1 cellular context compared by ENCODE assay signal in genomic region chr16:31460582-31461002, GRCh38.
TF ChIP-seq lines count a peak whose summit lies in the region.

No MANE protein-coding gene starts in this region.

TF ChIP-seq in K562, 482 proteins besides CTCF, POLR2A, EP300 and RAD21 (continues in another document):
- TF ChIP-seq ZNF668 (CRISPR knock-in tag; IDR thresholded peaks at IDR 0.05) = no peak
- TF ChIP-seq MECOM (CRISPR knock-in tag; IDR thresholded peaks at IDR 0.05) = no peak
- no peak for TF ChIP-seq TAF7 (tag; IDR thresholded peaks at IDR 0.05)
- TF ChIP-seq YY1 (IDR thresholded peaks at IDR 0.05; ENCODE audit: borderline replicate concordance in 1 of 3, control insufficient read depth in 1 of 3, extremely low read depth in 1 of 3, insufficient read depth in 3 of 3, insufficient read length in 1 of 3, insufficient replicate concordance in 2 of 3, low read depth in 1 of 3, low read length in 2 of 3) = no peak
- TF ChIP-seq SREBF1 (IDR thresholded peaks at IDR 0.05; ENCODE audit: borderline replicate concordance, low read depth, low read length) = no peak
- no peak for TF ChIP-seq NR2F6 (CRISPR knock-in tag; IDR thresholded peaks at IDR 0.05)
- no peak for TF ChIP-seq MLLT1 (IDR thresholded peaks at IDR 0.05)
- TF ChIP-seq SMAD4 (CRISPR knock-in tag; conservative IDR thresholded peaks at IDR 0.05) = no peak
- TF ChIP-seq NFE2L1 (tag; IDR thresholded peaks at IDR 0.05; ENCODE audit: borderline replicate concordance, low read depth) = no peak
- 0 out of 2 replicates have a peak, but pooled peaks have one; percentile 17 for TF ChIP-seq MYC (IDR thresholded peaks at IDR 0.05; ENCODE audit: low read depth, low read length)
- TF ChIP-seq MYC (CRISPR knock-in tag; IDR thresholded peaks at IDR 0.05; ENCODE audit: borderline replicate concordance, low read depth) = no peak
- TF ChIP-seq ZBTB26 (CRISPR knock-in tag; IDR thresholded peaks at IDR 0.05) = no peak
- TF ChIP-seq C11orf30 (IDR thresholded peaks at IDR 0.05; ENCODE audit: low read depth) = no peak
- TF ChIP-seq E2F3 (CRISPR knock-in tag; IDR thresholded peaks at IDR 0.05) = 0 out of 2 replicates have a peak, but pooled peaks have one; percentile 29
- TF ChIP-seq ADNP (tag; IDR thresholded peaks at IDR 0.05) = no peak
- no peak for TF ChIP-seq CTBP1 (IDR thresholded peaks at IDR 0.05; ENCODE audit: borderline replicate concordance)
- no peak for TF ChIP-seq NR1H2 (CRISPR knock-in tag; IDR thresholded peaks at IDR 0.05)
- TF ChIP-seq DEAF1 (CRISPR knock-in tag; IDR thresholded peaks at IDR 0.05) = 0 out of 2 replicates have a peak, but pooled peaks have one; percentile 18
- peak; percentile 29; the same call in 1 of the 2 replicates for TF ChIP-seq ZNF583 (CRISPR knock-in tag; IDR thresholded peaks at IDR 0.05)
- TF ChIP-seq KDM1A (IDR thresholded peaks at IDR 0.05) = 0 out of 4 replicates have a peak, but pooled peaks of 1 of the 2 experiments have one; percentile 14
- TF ChIP-seq CC2D1A (IDR thresholded peaks at IDR 0.05) = no peak
- TF ChIP-seq ZBTB1 (CRISPR knock-in tag; IDR thresholded peaks at IDR 0.05; ENCODE audit: borderline replicate concordance, low read depth) = no peak
- no peak for TF ChIP-seq SREBF2 (CRISPR knock-in tag; IDR thresholded peaks at IDR 0.05)
- TF ChIP-seq FOXA1 (IDR thresholded peaks at IDR 0.05; ENCODE audit: borderline replicate concordance) = no peak
- no peak for TF ChIP-seq THRAP3 (IDR thresholded peaks at IDR 0.05; ENCODE audit: borderline replicate concordance)
- TF ChIP-seq ID3 (CRISPR knock-in tag; IDR thresholded peaks at IDR 0.05) = no peak
- no peak for TF ChIP-seq ID3 (tag; IDR thresholded peaks at IDR 0.05)
- TF ChIP-seq ZNF785 (CRISPR knock-in tag; IDR thresholded peaks at IDR 0.05) = no peak
- no peak for TF ChIP-seq ASH1L (IDR thresholded peaks at IDR 0.05; ENCODE audit: borderline replicate concordance, low read depth, partially characterized antibody)
- TF ChIP-seq IRF1 (CRISPR knock-in tag; IDR thresholded peaks at IDR 0.05; ENCODE audit: borderline replicate concordance) = no peak
- no peak for TF ChIP-seq TCF15 (CRISPR knock-in tag; IDR thresholded peaks at IDR 0.05)
- TF ChIP-seq ZFP1 (CRISPR knock-in tag; IDR thresholded peaks at IDR 0.05) = 0 out of 2 replicates have a peak, but pooled peaks have one; percentile 18
- no peak for TF ChIP-seq TFAM (CRISPR knock-in tag; conservative IDR thresholded peaks at IDR 0.05)
- 0 out of 2 replicates have a peak, but pooled peaks have one; percentile 31 for TF ChIP-seq JUND (IDR thresholded peaks at IDR 0.05; ENCODE audit: borderline replicate concordance, low read depth, low read length)
- TF ChIP-seq JUND (tag; IDR thresholded peaks at IDR 0.05; ENCODE audit: borderline replicate concordance, low read depth, low read length) = no peak
- TF ChIP-seq CEBPG (CRISPR knock-in tag; IDR thresholded peaks at IDR 0.05) = no peak
- TF ChIP-seq CEBPG (tag; conservative IDR thresholded peaks at IDR 0.05 in 1 of 2, IDR thresholded peaks at IDR 0.05 in 1 of 2) = no peak
- TF ChIP-seq PHTF2 (CRISPR knock-in tag; IDR thresholded peaks at IDR 0.05) = no peak
- no peak for TF ChIP-seq ZNF134 (CRISPR knock-in tag; conservative IDR thresholded peaks at IDR 0.05)
- no peak for TF ChIP-seq FOXP1 (CRISPR knock-in tag; IDR thresholded peaks at IDR 0.05)
- TF ChIP-seq MCM2 (IDR thresholded peaks at IDR 0.05; ENCODE audit: low read depth) = no peak
- TF ChIP-seq RBM25 (IDR thresholded peaks at IDR 0.05; ENCODE audit: low read depth, low read length, severe bottlenecking) = peak; percentile 78
- no peak for TF ChIP-seq SPI1 (IDR thresholded peaks at IDR 0.05; ENCODE audit: borderline replicate concordance, low read depth, low read length)
- TF ChIP-seq SMARCA4 (IDR thresholded peaks at IDR 0.05) = peak; percentile 18; the same call in 1 of the 2 replicates
- no peak for TF ChIP-seq ZNF76 (CRISPR knock-in tag; IDR thresholded peaks at IDR 0.05; ENCODE audit: borderline replicate concordance)
- no peak for TF ChIP-seq ZC3H8 (IDR thresholded peaks at IDR 0.05)
- no peak for TF ChIP-seq BCLAF1 (IDR thresholded peaks at IDR 0.05; ENCODE audit: borderline replicate concordance in 1 of 2, control insufficient read depth in 1 of 2, low read depth in 2 of 2, low read length in 1 of 2)
- TF ChIP-seq MCM7 (IDR thresholded peaks at IDR 0.05) = no peak
- TF ChIP-seq HES1 (IDR thresholded peaks at IDR 0.05; ENCODE audit: low read depth) = no peak
- no peak for TF ChIP-seq CREB3L1 (IDR thresholded peaks at IDR 0.05; ENCODE audit: borderline replicate concordance, low read depth)
- no peak for TF ChIP-seq MED1 (CRISPR knock-in tag; IDR thresholded peaks at IDR 0.05; ENCODE audit: borderline replicate concordance)
- TF ChIP-seq SNRNP70 (optimal IDR thresholded peaks at IDR 0.05; ENCODE audit: low read depth, low read length) = no peak
- TF ChIP-seq GTF2B (IDR thresholded peaks at IDR 0.05; ENCODE audit: extremely low read depth, insufficient read length) = no peak
- TF ChIP-seq KLF10 (CRISPR knock-in tag; IDR thresholded peaks at IDR 0.05) = no peak
- TF ChIP-seq ARID4B (CRISPR knock-in tag; IDR thresholded peaks at IDR 0.05) = no peak
- TF ChIP-seq RBM17 (IDR thresholded peaks at IDR 0.05; ENCODE audit: borderline replicate concordance, low read depth, low read length) = no peak
